25 cellular contexts compared by ENCODE assay signal in genomic region chr14:65329911-65330310, GRCh38.
DNase-seq lines count a peak whose midpoint lies in the region; ATAC-seq, FAIRE-seq and TF ChIP-seq lines count a peak whose summit lies in the region.
"Had no signal": no experiment of that assay in that cellular context is flagged by ENCODE, and none has a peak within 500 bp of the region (broad histone marks: within the 10 kb centered on the region; RNA-seq: fewer than 3 reads in every experiment).

No MANE protein-coding gene starts in this region.

- no peaks in the 10 kb centered on the region for H3K36me3 ChIP-seq in OCI-LY7 (ENCODE audit: insufficient read depth, low read length)
- no peaks in the 10 kb centered on the region for H3K36me3 ChIP-seq in endothelial cell of umbilical vein (ENCODE audit: control insufficient read depth in 2 of 2, extremely low read depth in 1 of 2, insufficient read depth in 2 of 2, low read length in 2 of 2)
- H3K36me3 ChIP-seq in osteoblast (ENCODE audit: insufficient read depth, low read length), result no peaks in the 10 kb centered on the region

- H3K4me1 ChIP-seq in OCI-LY7 (ENCODE audit: insufficient read depth, low read length, poor library complexity, severe bottlenecking) (peaks cover 75% of the 10 kb centered on the region), endothelial cell of umbilical vein (ENCODE audit: control insufficient read depth, extremely low read depth, insufficient read depth, low read length) (peaks cover 11% of the 10 kb centered on the region), osteoblast (ENCODE audit: insufficient read depth, low read length) (peaks cover 10% of the 10 kb centered on the region)

- POLR2A ChIA-PET in OCI-LY7 (lab: Charles Lee) (interaction anchor here (0.6 to 9.4 kb wide), 11 partner anchors 8 to 82 kb away, joined by 3 to 141 read pairs (median 5); no protein-coding TSS in a partner anchor), endothelial cell of umbilical vein (lab: Charles Lee) (no interaction called here)

- H4K20me1 ChIP-seq in OCI-LY7 (ENCODE audit: insufficient read depth, low read length) (no peaks in the 10 kb centered on the region), endothelial cell of umbilical vein (replicated peaks; ENCODE audit: control insufficient read depth, extremely low read depth, insufficient read depth, low read length) (no peaks in the 10 kb centered on the region), osteoblast (ENCODE audit: insufficient read depth, low read length) (no peaks in the 10 kb centered on the region)

- H3K4me2 ChIP-seq in OCI-LY7 (ENCODE audit: low read length) (peak overlapping the region; percentile 60), endothelial cell of umbilical vein (ENCODE audit: insufficient read depth, low read length) (no peak overlapping the region), osteoblast (ENCODE audit: insufficient read depth, low read length) (no peak overlapping the region)
- H3K4me2 ChIP-seq: GM23338 had no signal

- H3K4me3 ChIP-seq in OCI-LY7 (ENCODE audit: low read depth, low read length, poor library complexity, severe bottlenecking) (peak overlapping the region; percentile 21), endothelial cell of umbilical vein (replicated peaks in 1 of 3; ENCODE audit: insufficient read depth in 1 of 3, low read depth in 1 of 3, low read length in 3 of 3) (no peak overlapping the region), osteoblast (ENCODE audit: insufficient read depth, low read length) (no peak overlapping the region)
- H3K4me3 ChIP-seq: GM23338 had no signal

- no peaks in the 10 kb centered on the region for H3K79me2 ChIP-seq in OCI-LY7 (ENCODE audit: insufficient read depth, low read depth, low read length)
- no peaks in the 10 kb centered on the region for H3K79me2 ChIP-seq in endothelial cell of umbilical vein (ENCODE audit: control insufficient read depth, insufficient read depth, low read length)
- H3K79me2 ChIP-seq in osteoblast (ENCODE audit: insufficient read depth, low read length), result no peaks in the 10 kb centered on the region

- no peak for FAIRE-seq in endothelial cell of umbilical vein (lab: Jason Lieb, UNC)

- peak; percentile 56 for DNase-seq in OCI-LY7 (ENCODE audit: low spot score)
- DNase-seq in endothelial cell of umbilical vein (ENCODE audit: low read depth, low spot score), result peak; percentile 8
- no peak for DNase-seq in stimulated activated CD4-positive, alpha-beta T cell treated with anti-CD3 and anti-CD28 coated beads, Interleukin-4, amount 100 ng/mL, for 4 hours
- DNase-seq in osteoblast (ENCODE audit: insufficient read length, low spot score, missing footprints), result no peak
- DNase-seq: activated CD4-positive, alpha-beta memory T cell treated with anti-CD3 and anti-CD28 coated beads, Interleukin-2, amount 10 ng/mL, durations not matched to agents 7 days and 5 days; activated naive CD4-positive, alpha-beta T cell treated with anti-CD3 and anti-CD28 coated beads, Interleukin-2, amount 10 ng/mL, durations not matched to agents 7 days and 5 days; activated T-cell treated with anti-CD3 and anti-CD28 coated beads, Interleukin-2, amount 50 U/mL, for 1 hour; aorta; DMS153; effector CD4-positive, alpha-beta T cell; head of caudate nucleus; immature natural killer cell; left ventricle myocardium superior; NCI-H1417 treated with DMSO at 0.1 percent for 48 hours; NCI-H524 treated with DMSO at 0.1 percent for 48 hours; occipital lobe; stimulated activated CD4-positive, alpha-beta T cell treated with anti-CD3 and anti-CD28 coated beads, Interleukin-15, amount 100 ng/mL, for 24 hours had no signal

- BruUV-seq in OCI-LY7 (replicated peaks; lab: Mats Ljungman, UMichigan) (no TSS peak), endothelial cell of umbilical vein (replicated peaks; lab: Mats Ljungman, UMichigan) (no TSS peak)

- H3K27me3 Mint-ChIP-seq in stimulated activated memory B cell treated with anti-CD40 and anti-IgM and Interleukin-4, amounts not matched to agents 10 μg/mL and 1 μg/mL and 100 μg/mL, for 72 hours, result no peaks in the 10 kb centered on the region
- H3K27me3 Mint-ChIP-seq: activated CD4-positive, alpha-beta memory T cell treated with anti-CD3 and anti-CD28 coated beads, Interleukin-2, amount 10 ng/mL, durations not matched to agents 7 days and 5 days; activated naive CD4-positive, alpha-beta T cell treated with anti-CD3 and anti-CD28 coated beads, Interleukin-2, amount 10 ng/mL, durations not matched to agents 7 days and 5 days had no signal

- no peak overlapping the region for H3K4me3 Mint-ChIP-seq in stimulated activated memory B cell treated with anti-CD40 and anti-IgM and Interleukin-4, amounts not matched to agents 10 μg/mL and 1 μg/mL and 100 μg/mL, for 72 hours
- H3K4me3 Mint-ChIP-seq: activated CD4-positive, alpha-beta memory T cell treated with anti-CD3 and anti-CD28 coated beads, Interleukin-2, amount 10 ng/mL, durations not matched to agents 7 days and 5 days; activated naive CD4-positive, alpha-beta T cell treated with anti-CD3 and anti-CD28 coated beads, Interleukin-2, amount 10 ng/mL, durations not matched to agents 7 days and 5 days; GM23338; immature natural killer cell; stimulated activated effector memory CD8-positive, alpha-beta T cell treated with anti-CD3 and anti-CD28 coated beads, Interleukin-12 subunit alpha, Interleukin-12 subunit beta, amount 100 ng/mL, for 72 hours; T-helper 1 cell treated with Interleukin-12 subunit alpha and Interleukin-12 subunit beta and Interleukin-4 antibody, amounts not matched to agents 30 μg/mL and 1 μg/mL, for 36 hours; WTC11 had no signal

- H3K9me1 ChIP-seq in endothelial cell of umbilical vein (replicated peaks; ENCODE audit: control insufficient read depth, extremely low read depth, insufficient read depth, low read length), result no peaks in the 10 kb centered on the region

- peaks cover 41% of the 10 kb centered on the region for H3K4me1 Mint-ChIP-seq in stimulated activated memory B cell treated with anti-CD40 and anti-IgM and Interleukin-4, amounts not matched to agents 10 μg/mL and 1 μg/mL and 100 μg/mL, for 72 hours
- H3K4me1 Mint-ChIP-seq: immature natural killer cell had no signal

- no peaks in the 10 kb centered on the region for H3K9me2 ChIP-seq in OCI-LY7 (ENCODE audit: insufficient read depth, low read length)

- H3K27ac Mint-ChIP-seq in stimulated activated memory B cell treated with anti-CD40 and anti-IgM and Interleukin-4, amounts not matched to agents 10 μg/mL and 1 μg/mL and 100 μg/mL, for 72 hours, result peak overlapping the region; percentile 69
- H3K27ac Mint-ChIP-seq: activated CD4-positive, alpha-beta memory T cell treated with anti-CD3 and anti-CD28 coated beads, Interleukin-2, amount 10 ng/mL, durations not matched to agents 7 days and 5 days; activated naive CD4-positive, alpha-beta T cell treated with anti-CD3 and anti-CD28 coated beads, Interleukin-2, amount 10 ng/mL, durations not matched to agents 7 days and 5 days; GM23338; immature natural killer cell; stimulated activated effector memory CD8-positive, alpha-beta T cell treated with anti-CD3 and anti-CD28 coated beads, Interleukin-12 subunit alpha, Interleukin-12 subunit beta, amount 100 ng/mL, for 72 hours; T-helper 1 cell treated with Interleukin-12 subunit alpha and Interleukin-12 subunit beta and Interleukin-4 antibody, amounts not matched to agents 30 μg/mL and 1 μg/mL, for 36 hours; WTC11 had no signal

- ATAC-seq in GM18907 (IDR thresholded peaks at IDR 0.05; ENCODE audit: unreplicated experiment), result peak; percentile 45
- peak; percentile 58 for ATAC-seq in stimulated activated memory B cell treated with anti-CD40 and anti-IgM and Interleukin-4, amounts not matched to agents 10 μg/mL and 1 μg/mL and 100 μg/mL, for 72 hours
- no peak for ATAC-seq in HG03196 (IDR thresholded peaks at IDR 0.05; ENCODE audit: unreplicated experiment)
- ATAC-seq in HG02588 (IDR thresholded peaks at IDR 0.05; ENCODE audit: unreplicated experiment), result no peak
- ATAC-seq: GM23338; left ventricle myocardium superior; stimulated activated effector memory CD8-positive, alpha-beta T cell treated with anti-CD3 and anti-CD28 coated beads, Interleukin-12 subunit alpha, Interleukin-12 subunit beta, amount 100 ng/mL, for 72 hours; WTC11 had no signal

- H3K9me3 Mint-ChIP-seq in stimulated activated memory B cell treated with anti-CD40 and anti-IgM and Interleukin-4, amounts not matched to agents 10 μg/mL and 1 μg/mL and 100 μg/mL, for 72 hours, result no peaks in the 10 kb centered on the region
- H3K9me3 Mint-ChIP-seq: activated CD4-positive, alpha-beta memory T cell treated with anti-CD3 and anti-CD28 coated beads, Interleukin-2, amount 10 ng/mL, durations not matched to agents 7 days and 5 days; activated naive CD4-positive, alpha-beta T cell treated with anti-CD3 and anti-CD28 coated beads, Interleukin-2, amount 10 ng/mL, durations not matched to agents 7 days and 5 days; GM23338; immature natural killer cell; stimulated activated effector memory CD8-positive, alpha-beta T cell treated with anti-CD3 and anti-CD28 coated beads, Interleukin-12 subunit alpha, Interleukin-12 subunit beta, amount 100 ng/mL, for 72 hours; T-helper 1 cell treated with Interleukin-12 subunit alpha and Interleukin-12 subunit beta and Interleukin-4 antibody, amounts not matched to agents 30 μg/mL and 1 μg/mL, for 36 hours; WTC11 had no signal

- no peak for TF ChIP-seq POLR2A in endothelial cell of umbilical vein (IDR thresholded peaks at IDR 0.05; ENCODE audit: low read depth, low read length)

- H3K27ac ChIP-seq in OCI-LY7 (ENCODE audit: low read depth, low read length, poor library complexity, severe bottlenecking), result peak overlapping the region; percentile 54
- H3K27ac ChIP-seq in endothelial cell of umbilical vein (ENCODE audit: insufficient read depth, low read depth, low read length), result no peak overlapping the region
- no peak overlapping the region for H3K27ac ChIP-seq in osteoblast (ENCODE audit: low read depth, low read length)

- no peaks in the 10 kb centered on the region for H3K27me3 ChIP-seq in endothelial cell of umbilical vein (ENCODE audit: control insufficient read depth in 2 of 2, insufficient read depth in 2 of 2, low read length in 2 of 2)
- H3K27me3 ChIP-seq in osteoblast (ENCODE audit: insufficient read depth, low read length), result no peaks in the 10 kb centered on the region

- no peaks in the 10 kb centered on the region for H3K36me3 Mint-ChIP-seq in stimulated activated memory B cell treated with anti-CD40 and anti-IgM and Interleukin-4, amounts not matched to agents 10 μg/mL and 1 μg/mL and 100 μg/mL, for 72 hours
- H3K36me3 Mint-ChIP-seq: activated naive CD4-positive, alpha-beta T cell treated with anti-CD3 and anti-CD28 coated beads, Interleukin-2, amount 10 ng/mL, durations not matched to agents 7 days and 5 days; immature natural killer cell; stimulated activated effector memory CD8-positive, alpha-beta T cell treated with anti-CD3 and anti-CD28 coated beads, Interleukin-12 subunit alpha, Interleukin-12 subunit beta, amount 100 ng/mL, for 72 hours; WTC11 had no signal

- H2AFZ ChIP-seq in OCI-LY7 (ENCODE audit: low read length), result peak overlapping the region; percentile 70
- no peak overlapping the region for H2AFZ ChIP-seq in endothelial cell of umbilical vein (ENCODE audit: low read depth, low read length)
- no peak overlapping the region for H2AFZ ChIP-seq in osteoblast (ENCODE audit: low read length)
- H2AFZ ChIP-seq: GM23338 had no signal

- no peaks in the 10 kb centered on the region for H3K9me3 ChIP-seq in OCI-LY7 (ENCODE audit: low read length)
- no peaks in the 10 kb centered on the region for H3K9me3 ChIP-seq in endothelial cell of umbilical vein (replicated peaks; ENCODE audit: control insufficient read depth, insufficient read depth, low read length)
- H3K9me3 ChIP-seq in osteoblast (ENCODE audit: low read depth, low read length), result no peaks in the 10 kb centered on the region

- TF ChIP-seq CTCF in OCI-LY7 (conservative IDR thresholded peaks at IDR 0.05; ENCODE audit: low read length) (no peak), endothelial cell of umbilical vein (IDR thresholded peaks at IDR 0.05; ENCODE audit: extremely low read depth in 1 of 2, insufficient read depth in 1 of 2, low read depth in 1 of 2, low read length in 2 of 2) (no peak), osteoblast (IDR thresholded peaks at IDR 0.05; ENCODE audit: extremely low read depth, low read depth, low read length) (no peak)

- CTCF ChIA-PET in OCI-LY7 (lab: Charles Lee; ENCODE audit: unreplicated experiment) (interaction anchor here (0.7 to 3.1 kb wide), 6 partner anchors 9 to 166 kb away, joined by 3 to 23 read pairs (median 4); no protein-coding TSS in a partner anchor), endothelial cell of umbilical vein (lab: Charles Lee) (interaction anchor here (1.5 kb wide), 1 partner anchor 11 kb away, joined by 3 read pairs; no protein-coding TSS in a partner anchor)

- no peak overlapping the region for H3K9ac ChIP-seq in endothelial cell of umbilical vein (replicated peaks; ENCODE audit: extremely low read depth, insufficient read depth, low read length)

- dilution Hi-C loops in endothelial cell of umbilical vein (cut with MboI; ENCODE audit: extremely low pct_ligation_motif_present, low sequenced_read_pairs), result no loop called here

- intact Hi-C loops in OCI-LY7 (cut with micrococcal nuclease; ENCODE audit: unreplicated experiment) (no loop called here), endothelial cell of umbilical vein (cut with micrococcal nuclease) (no loop called here)

Comparison
In these comparisons a context has a peak if more than half of its experiments do, and no peak if none do; other contexts are left out.
1. ATAC-seq: peak in GM18907 (single experiment) and stimulated activated memory B cell treated with anti-CD40 and anti-IgM and Interleukin-4, amounts not matched to agents 10 μg/mL and 1 μg/mL and 100 μg/mL, for 72 hours (single experiment); none in HG03196 (single experiment) and HG02588 (single experiment).
2. DNase-seq: peak in OCI-LY7 (single experiment) and endothelial cell of umbilical vein (single experiment); none in stimulated activated CD4-positive, alpha-beta T cell treated with anti-CD3 and anti-CD28 coated beads, Interleukin-4, amount 100 ng/mL, for 4 hours (0 of 2) and osteoblast (single experiment).